ENCODE assay signal across 8 cellular contexts in genomic region chr15:70466895-70467529, GRCh38.
DNase-seq lines count a peak whose midpoint lies in the region; ATAC-seq and TF ChIP-seq lines count a peak whose summit lies in the region.

No MANE protein-coding gene starts in this region.

- H3K4me3 Mint-ChIP-seq in activated CD4-positive, alpha-beta T cell treated with anti-CD3 and anti-CD28 coated beads, Interleukin-2, amount 10 ng/mL, durations not matched to agents 24 days and 14 days = no peak overlapping the region
- H3K4me3 Mint-ChIP-seq in nephron = no peak overlapping the region

- H3K4me1 Mint-ChIP-seq in activated CD4-positive, alpha-beta T cell treated with anti-CD3 and anti-CD28 coated beads, Interleukin-2, amount 10 ng/mL, durations not matched to agents 24 days and 14 days = peaks cover 13% of the 10 kb centered on the region
- peaks cover 20% of the 10 kb centered on the region for H3K4me1 Mint-ChIP-seq in nephron

- H3K36me3 ChIP-seq in esophagus muscularis mucosa = no peaks in the 10 kb centered on the region

- H3K36me3 Mint-ChIP-seq in activated CD4-positive, alpha-beta T cell treated with anti-CD3 and anti-CD28 coated beads, Interleukin-2, amount 10 ng/mL, durations not matched to agents 24 days and 14 days (ENCODE audit: low read depth) = no peaks in the 10 kb centered on the region
- no peaks in the 10 kb centered on the region for H3K36me3 Mint-ChIP-seq in nephron (ENCODE audit: low read depth)

- no peaks in the 10 kb centered on the region for H3K9me3 ChIP-seq in esophagus muscularis mucosa

- TF ChIP-seq POLR2A in esophagus muscularis mucosa (IDR thresholded peaks at IDR 0.05; ENCODE audit: low read depth) = no peak

- no peak for TF ChIP-seq EP300 in esophagus muscularis mucosa (IDR thresholded peaks at IDR 0.05)

- H3K27me3 ChIP-seq in esophagus muscularis mucosa = peaks cover 0 to 2% (median 0%) of the 10 kb centered on the region in 4 donors

- intact Hi-C loops in activated CD4-positive, alpha-beta T cell treated with anti-CD3 and anti-CD28 coated beads, Interleukin-2, amount 10 ng/mL, durations not matched to agents 24 days and 14 days (cut with micrococcal nuclease) = no loop called here
- intact Hi-C loops in esophagus muscularis mucosa (cut with DNase I) = loop anchor here (10.0 kb wide), 1 partner anchor 372 kb away; the partner anchor contains the start of gene TLE3

- 67% methylated on average over 4 of the region's 4 CpGs for WGBS in esophagus muscularis mucosa

- no peak overlapping the region for H3K4me3 ChIP-seq in esophagus muscularis mucosa

- ATAC-seq in GM18909 (IDR thresholded peaks at IDR 0.05; ENCODE audit: poor library complexity, unreplicated experiment) (peak; percentile 39), GM21515 (IDR thresholded peaks at IDR 0.05; ENCODE audit: unreplicated experiment) (no peak), GM18861 (IDR thresholded peaks at IDR 0.05; ENCODE audit: unreplicated experiment) (no peak)

- TF ChIP-seq CTCF in esophagus muscularis mucosa (IDR thresholded peaks at IDR 0.05) (peak; percentile 22 to 58 (median 48)), nephron (IDR thresholded peaks at IDR 0.05; ENCODE audit: unreplicated experiment in 3 of 3) (peak; percentile 66 to 68 (median 67))

- H3K27ac Mint-ChIP-seq in activated CD4-positive, alpha-beta T cell treated with anti-CD3 and anti-CD28 coated beads, Interleukin-2, amount 10 ng/mL, durations not matched to agents 24 days and 14 days = no peak overlapping the region
- H3K27ac Mint-ChIP-seq in nephron = no peak overlapping the region

- H3K9me3 Mint-ChIP-seq in activated CD4-positive, alpha-beta T cell treated with anti-CD3 and anti-CD28 coated beads, Interleukin-2, amount 10 ng/mL, durations not matched to agents 24 days and 14 days = no peaks in the 10 kb centered on the region
- H3K9me3 Mint-ChIP-seq in nephron = no peaks in the 10 kb centered on the region

- DNase-seq in CD1c-positive myeloid dendritic cell (ENCODE audit: extremely low spot score) = peak; percentile 48
- peak; percentile 35 for DNase-seq in NCI-H2227 (lab: John Stamatoyannopoulos, UW; ENCODE audit: unreplicated experiment)
- DNase-seq in activated CD4-positive, alpha-beta T cell treated with anti-CD3 and anti-CD28 coated beads, Interleukin-2, amount 10 ng/mL, durations not matched to agents 24 days and 14 days = peak; percentile 86
- DNase-seq in esophagus muscularis mucosa (ENCODE audit: extremely low spot score) = no peak

- H3K27ac ChIP-seq in esophagus muscularis mucosa (replicated peaks in 1 of 4) = no peak overlapping the region

- H3K4me1 ChIP-seq in esophagus muscularis mucosa = peaks cover 0 to 9% (median 0%) of the 10 kb centered on the region in 4 donors

- H3K27me3 Mint-ChIP-seq in activated CD4-positive, alpha-beta T cell treated with anti-CD3 and anti-CD28 coated beads, Interleukin-2, amount 10 ng/mL, durations not matched to agents 24 days and 14 days = peaks cover 76% of the 10 kb centered on the region
- peaks cover 84% of the 10 kb centered on the region for H3K27me3 Mint-ChIP-seq in nephron (ENCODE audit: low read depth)
